ENCODE assay signal across 8 cellular contexts in genomic region chr3:197298341-197298857, GRCh38. TPM values are rescaled to one million over a fixed set of nuclear protein-coding genes. Genes with fewer than 3 reads are reported as not detected.
DNase-seq lines count a peak whose midpoint lies in the region; ATAC-seq and TF ChIP-seq lines count a peak whose summit lies in the region.

DLG1 (minus strand) TSS chr3:197298612; CDS start chr3:197297204, 1,408 bp downstream.

- H3K27ac ChIP-seq in H9 (ENCODE audit: insufficient read length, low read depth, low read length) (peak within 1 kb of the TSS; percentile 42), foreskin keratinocyte (peak within 1 kb of the TSS; percentile 89), substantia nigra (ENCODE audit: low read depth, low read length, poor library complexity, severe bottlenecking) (peak within 1 kb of the TSS; percentile 95)

- H3K27ac Mint-ChIP-seq in H9: peak within 1 kb of the TSS; percentile 86 to 95 (median 88)

- no CpG with 5 or more reads among the region's 28 CpGs for WGBS in H9 (ENCODE audit: extremely low coverage, insufficient read length, low lambda C conversion rate)

- H3K9me3 ChIP-seq in H9 (ENCODE audit: control insufficient read depth, low read depth, low read length): no peaks in the 10 kb centered on the region
- no peaks in the 10 kb centered on the region for H3K9me3 ChIP-seq in MG63

- H2BK5ac ChIP-seq in H9 (ENCODE audit: insufficient read length, low read length): no peak within 1 kb of the TSS

- peak; percentile 79 for ATAC-seq in foreskin keratinocyte

- peak within 1 kb of the TSS; percentile 84 for H3K9ac ChIP-seq in H9 (ENCODE audit: extremely low read depth, insufficient read length, low read length)

- peaks cover 4 to 26% (median 14%) of the 10 kb centered on the region in 3 experiments; a peak in 6 of 7 replicates for H3K36me3 Mint-ChIP-seq in H9 (ENCODE audit: insufficient read depth in 1 of 3, low read depth in 3 of 3)

- H2BK20ac ChIP-seq in H9 (ENCODE audit: low read depth, low read length, poor library complexity, severe bottlenecking): no peak within 1 kb of the TSS

- peak within 1 kb of the TSS; percentile 94 for H3K4me2 ChIP-seq in H9 (ENCODE audit: insufficient read depth, insufficient read length, low read length)

- H3K14ac ChIP-seq in H9 (ENCODE audit: insufficient read depth, low read length): peak within 1 kb of the TSS; percentile 89

- no peak within 1 kb of the TSS for H3T11ph ChIP-seq in H9 (ENCODE audit: low read length)

- H2BK12ac ChIP-seq in H9 (ENCODE audit: insufficient read length, low read depth, low read length): peak within 1 kb of the TSS; percentile 28

- H2AFZ ChIP-seq in H9 (ENCODE audit: low read length): peak within 1 kb of the TSS; percentile 56

- H3K27me3 Mint-ChIP-seq in H9 (ENCODE audit: low read depth): peaks cover 9% of the 10 kb centered on the region

- peak within 1 kb of the TSS; percentile 90 to 91 for H3K4me3 Mint-ChIP-seq in H9

- H3K36me3 ChIP-seq in MG63: peaks cover 37% of the 10 kb centered on the region

- H2AK5ac ChIP-seq in H9 (ENCODE audit: insufficient read length, low read length): no peak within 1 kb of the TSS

- TF ChIP-seq CTCF in H9 (conservative IDR thresholded peaks at IDR 0.05): no peak
- TF ChIP-seq CTCF in foreskin keratinocyte (conservative IDR thresholded peaks at IDR 0.05): no peak

- peaks cover 18 to 21% of the 10 kb centered on the region in 2 experiments for H3K4me1 Mint-ChIP-seq in H9

- peaks cover 12% of the 10 kb centered on the region for H3K23me2 ChIP-seq in H9 (ENCODE audit: insufficient read length, low read depth, low read length, poor library complexity, severe bottlenecking)

- H3K4me1 ChIP-seq in H9 (ENCODE audit: insufficient read depth, low read length) (no peaks in the 10 kb centered on the region), foreskin keratinocyte (peaks cover 26% of the 10 kb centered on the region)

- peak within 1 kb of the TSS; percentile 89 for H3K4me3 ChIP-seq in MG63

- peaks cover 3% of the 10 kb centered on the region; the same call in 1 of the 2 replicates for H3K79me2 ChIP-seq in H9 (ENCODE audit: insufficient read depth, low read length)

- H3K4ac ChIP-seq in H9 (ENCODE audit: low read depth, low read length): no peak within 1 kb of the TSS; the same call in 1 of the 2 replicates

- no peaks in the 10 kb centered on the region for H3K79me1 ChIP-seq in H9 (ENCODE audit: insufficient read depth, low read depth, low read length, poor library complexity, severe bottlenecking)

- peak within 1 kb of the TSS; percentile 79 for H3K18ac ChIP-seq in H9 (ENCODE audit: insufficient read length, low read depth, low read length)

- no peak within 1 kb of the TSS for H4K8ac ChIP-seq in H9 (replicated peaks; ENCODE audit: insufficient read length, low read depth, low read length)

- H3K9me3 Mint-ChIP-seq in H9: no peaks in the 10 kb centered on the region

- DNase-seq in ELR (ENCODE audit: low read depth) (peak; percentile 96), H9 (peak; percentile 90), MG63 (peak; percentile 95), SIG-M5 (lab: John Stamatoyannopoulos, UW) (peak; percentile 42), foreskin keratinocyte (peak; percentile 91 to 96), non-pigmented ciliary epithelial cell (ENCODE audit: low read depth) (peak; percentile 89), substantia nigra (lab: John Stamatoyannopoulos, UW) (peak in 48 of 49 donors; percentile 10 to 94 (median 70))
- DNase-seq in activated gamma-delta T cell treated with anti-CD3 and anti-CD28 coated beads, Interleukin-2, amount 50 U/mL, for 16 hours (ENCODE audit: low read depth): peak; percentile 75

- H3K27me3 ChIP-seq in H9 (ENCODE audit: insufficient read depth, low read length): no peaks in the 10 kb centered on the region
- H3K27me3 ChIP-seq in MG63: no peaks in the 10 kb centered on the region
- H3K27me3 ChIP-seq in foreskin keratinocyte: no peaks in the 10 kb centered on the region

- H4K5ac ChIP-seq in H9 (ENCODE audit: insufficient read length, low read depth, low read length): no peak within 1 kb of the TSS

- no peaks in the 10 kb centered on the region for H4K20me1 ChIP-seq in H9 (ENCODE audit: control insufficient read depth, insufficient read depth, insufficient read length)

- no peak within 1 kb of the TSS for H4K91ac ChIP-seq in H9 (ENCODE audit: insufficient read length, low read depth, low read length)

- H3K56ac ChIP-seq in H9 (ENCODE audit: insufficient read length, low read depth, low read length): no peak within 1 kb of the TSS

- H2BK120ac ChIP-seq in H9 (ENCODE audit: low read depth, low read length, poor library complexity, severe bottlenecking): no peak within 1 kb of the TSS

- no peak within 1 kb of the TSS for H2BK15ac ChIP-seq in H9 (ENCODE audit: low read depth, low read length)

- H3K23ac ChIP-seq in H9 (ENCODE audit: insufficient read length, low read depth, low read length): no peak within 1 kb of the TSS

RNA-seq across cellular contexts. Expression of gene DLG1, which starts in this region (rescaled TPM):
- total RNA-seq in H9 (2021) (84.1 and 86.2 TPM in 2 replicates), foreskin keratinocyte (113 and 118 TPM in 2 replicates)
- total RNA-seq in MG63 (2014; rRNA removed; shearing (Covaris generic); ENCODE audit: low replicate concordance): 21.3 and 24.6 TPM in 2 replicates
- polyA plus RNA-seq in foreskin keratinocyte: 17.7 and 22.1 TPM in 2 replicates

Comparison
In these comparisons a context has a peak if more than half of its experiments do, and no peak if none do; other contexts are left out.
1. Peak in every context shown above with its lines: DNase-seq, ATAC-seq, H3K4me3 ChIP-seq and H3K27ac ChIP-seq.
2. DNase-seq: peak in every context shown above with its lines; median percentile 96 in ELR; 95 in MG63; 94 in foreskin keratinocyte; 90 in H9; 89 in non-pigmented ciliary epithelial cell; 75 in activated gamma-delta T cell treated with anti-CD3 and anti-CD28 coated beads, Interleukin-2, amount 50 U/mL, for 16 hours; 70 in substantia nigra; 42 in SIG-M5.
3. H3K27ac ChIP-seq: peak in every context shown above with its lines; median percentile 95 in substantia nigra; 89 in foreskin keratinocyte; 42 in H9.